Comparison of ENCODE assay signal across 8 cellular contexts in the genomic region with DNA sequence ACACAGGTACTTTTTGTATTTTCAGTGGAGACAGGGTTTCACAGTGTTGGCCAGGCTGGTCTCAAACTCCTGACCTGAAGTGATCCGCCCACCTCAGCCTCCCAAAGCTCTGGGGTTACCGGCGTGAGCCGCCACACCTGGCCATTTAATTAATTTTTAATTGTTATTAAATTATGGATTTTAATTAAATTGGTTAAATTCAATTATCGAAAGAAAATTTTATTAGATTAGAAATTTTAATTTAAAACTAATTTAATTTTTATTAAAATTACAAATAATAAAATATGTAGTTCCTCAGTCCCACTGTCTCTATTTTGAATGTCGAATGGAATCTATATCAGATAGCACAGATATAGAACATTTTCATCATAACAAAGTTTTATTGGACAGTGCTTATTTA.
"Had no signal": no experiment of that assay in that cellular context is flagged by ENCODE, and none has a peak within 500 bp of the region (broad histone marks: within the 10 kb centered on the region; RNA-seq: fewer than 3 reads in every experiment).

No MANE protein-coding gene starts in this region.

- DNase-seq: GDM1, GF-D8 had no signal

- FAIRE-seq: G401.6, GM12878, GM12891, GM12892, GM18507, GM19239 had no signal

- ATAC-seq: GM12878 had no signal

- H3K4me3 ChIP-seq: GM12878 had no signal
